In genomic region chr7:98250789-98251188, GRCh38 we compare ENCODE assay signal across 1 cellular context.
TF ChIP-seq lines count a peak whose summit lies in the region.

No MANE protein-coding gene starts in this region.

TF ChIP-seq in IMR-90, 13 proteins besides CTCF, POLR2A, EP300 and RAD21 (continued from another document):
- TF ChIP-seq RCOR1 (IDR thresholded peaks at IDR 0.05; ENCODE audit: insufficient replicate concordance, low read length), result no peak
